Comparison of ENCODE assay signal across 8 cellular contexts in the genomic region with DNA sequence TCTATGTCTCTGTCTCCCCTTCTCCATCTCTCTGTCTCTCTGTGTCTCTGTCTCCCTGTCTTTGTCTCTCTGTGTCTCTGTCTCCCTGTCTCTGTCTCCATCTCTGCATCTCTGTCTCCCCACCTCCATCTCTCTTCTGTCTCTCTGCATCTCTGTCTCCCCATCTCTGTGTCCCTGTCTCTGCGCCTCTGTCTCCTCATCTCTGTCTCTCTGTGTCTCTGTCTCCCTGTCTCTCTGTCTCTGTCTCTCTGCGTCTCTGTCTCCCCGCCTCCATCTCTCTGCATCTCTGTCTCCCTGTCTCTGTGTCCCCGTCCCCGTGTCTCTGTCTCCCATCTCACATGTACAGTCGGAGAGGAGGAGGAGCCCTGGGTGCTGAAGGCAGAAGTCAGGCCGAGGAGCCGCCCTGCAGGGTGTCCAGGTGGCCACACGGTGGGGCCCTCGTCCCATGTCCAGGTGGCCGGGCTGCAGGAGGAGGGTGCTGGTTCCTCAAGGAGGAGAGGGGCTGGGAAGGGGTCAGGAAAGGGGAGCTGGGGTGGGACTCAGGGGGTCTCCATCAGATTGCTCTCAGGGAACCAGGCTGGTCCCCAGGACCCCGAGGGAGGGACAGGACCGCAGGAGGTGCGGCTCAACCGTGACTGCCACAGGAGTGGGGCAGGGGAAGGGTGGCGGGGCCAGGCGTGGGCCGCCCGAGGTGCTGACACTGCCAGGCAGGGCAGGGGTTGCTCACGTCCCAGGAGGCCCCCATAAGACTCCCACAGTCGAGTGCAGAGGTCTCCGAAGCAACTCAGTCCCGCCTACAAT. TPM values are rescaled to one million over a fixed set of nuclear protein-coding genes. Genes with fewer than 3 reads are reported as not detected.
DNase-seq lines count a peak whose midpoint lies in the region; ATAC-seq and TF ChIP-seq lines count a peak whose summit lies in the region.

No MANE protein-coding gene starts in this region.

- H3K4me1 Mint-ChIP-seq in T-cell = peaks cover 2 to 10% (median 9%) of the 10 kb centered on the region in 3 donors

- CTCF ChIA-PET in T-cell (lab: Charles Lee) = interaction anchor here in 1 of 2 donors (0.7 kb wide), 1 partner anchor 490 kb away, joined by 3 read pairs; no protein-coding TSS in a partner anchor

- TF ChIP-seq CTCF in GM10266 (IDR thresholded peaks at IDR 0.05; ENCODE audit: control insufficient read depth, insufficient read depth, low read depth, missing control alignments) (peak; percentile 90), NB4 (IDR thresholded peaks at IDR 0.05; ENCODE audit: low read depth, low read length) (peak; percentile 79), left ventricle myocardium inferior (IDR thresholded peaks at IDR 0.05; ENCODE audit: borderline replicate concordance) (peak; percentile 82)

- peak; percentile 76 to 94 (median 87) for ATAC-seq in T-cell (replicated peaks in 1 of 4)
- ATAC-seq in sciatic nerve = peak; percentile 86
- ATAC-seq in GM18511 (IDR thresholded peaks at IDR 0.05; ENCODE audit: unreplicated experiment) = no peak
- no peak for ATAC-seq in GM18517 (IDR thresholded peaks at IDR 0.05; ENCODE audit: unreplicated experiment)

- TF ChIP-seq POLR2A in NB4 (IDR thresholded peaks at IDR 0.05; ENCODE audit: extremely low read depth, insufficient read length) = no peak

- H3K4me3 ChIP-seq in NB4 (ENCODE audit: low read depth, low read length) (no peak overlapping the region), adipocyte (ENCODE audit: low read length) (no peak overlapping the region), left ventricle myocardium inferior (no peak overlapping the region)

- DNase-seq in GM10266 (ENCODE audit: extremely low spot score) (peak; percentile 84), NB4 (ENCODE audit: low read depth) (peak; percentile 81), T-cell (peak; percentile 14 to 74 (median 58)), adipocyte (ENCODE audit: low read depth) (peak; percentile 84), left ventricle myocardium inferior (peak; percentile 68), sciatic nerve (ENCODE audit: low spot score) (peak; percentile 88)

- intact Hi-C loops in left ventricle myocardium inferior (cut with micrococcal nuclease) (loop anchor here (10.0 kb wide), 2 partner anchors 98 to 218 kb away; no protein-coding TSS in a partner anchor), sciatic nerve (cut with DNase I) (loop anchor here (5.0 to 10.0 kb wide), 3 partner anchors 100 to 708 kb away; a partner anchor contains a TSS)

- H3K27me3 ChIP-seq in adipocyte (replicated peaks; ENCODE audit: control insufficient read depth, insufficient read depth, low read length) (peaks cover 43% of the 10 kb centered on the region), left ventricle myocardium inferior (ENCODE audit: low read depth) (peaks cover 35% of the 10 kb centered on the region)

- H3K9ac ChIP-seq in adipocyte (ENCODE audit: low read length) = no peak overlapping the region

- H3K36me3 ChIP-seq in adipocyte (ENCODE audit: control insufficient read depth, insufficient read depth, low read length, severe bottlenecking) = no peaks in the 10 kb centered on the region
- no peaks in the 10 kb centered on the region for H3K36me3 ChIP-seq in left ventricle myocardium inferior

- no peak overlapping the region for H3K27ac Mint-ChIP-seq in T-cell

- no peaks in the 10 kb centered on the region for H3K36me3 Mint-ChIP-seq in T-cell

- peaks cover 13% of the 10 kb centered on the region for H3K9me3 ChIP-seq in adipocyte (ENCODE audit: control insufficient read depth, low read length)
- no peaks in the 10 kb centered on the region for H3K9me3 ChIP-seq in left ventricle myocardium inferior (replicated peaks)

- peaks cover 0 to 7% (median 0%) of the 10 kb centered on the region in 3 donors for H3K9me3 Mint-ChIP-seq in T-cell

- no peak overlapping the region for H3K4me3 Mint-ChIP-seq in T-cell

- no peak overlapping the region for H3K27ac ChIP-seq in left ventricle myocardium inferior (replicated peaks)

- H3K27me3 Mint-ChIP-seq in T-cell = peaks cover 4 to 9% of the 10 kb centered on the region in 2 donors

- POLR2A ChIA-PET in T-cell (lab: Charles Lee) = no interaction called here

- H3K4me1 ChIP-seq in adipocyte (ENCODE audit: control insufficient read depth, insufficient read depth, low read length) = no peaks in the 10 kb centered on the region
- H3K4me1 ChIP-seq in left ventricle myocardium inferior = peaks cover 9% of the 10 kb centered on the region

RNA-seq across cellular contexts. Expression of gene TH, which starts 25.6 kb away (rescaled TPM):
- not detected for total RNA-seq in T-cell
- not detected for total RNA-seq in left ventricle myocardium inferior
- total RNA-seq in sciatic nerve = 0.36 TPM

RNA-seq across cellular contexts. Expression of gene INS, which starts 36.2 kb away (rescaled TPM):
- total RNA-seq in T-cell (under 1 TPM in 2 of 5 donors, not detected in 3; 0.53 to 0.82 TPM), left ventricle myocardium inferior (not detected), sciatic nerve (1.5 TPM)

RNA-seq across cellular contexts. Expression of gene IGF2, which starts 58.0 kb away (rescaled TPM):
- total RNA-seq in T-cell = under 1 TPM in 4 of 5 donors, not detected in 1; 0.30 to 0.98 (median 0.60) TPM
- 75.0 TPM for total RNA-seq in left ventricle myocardium inferior
- total RNA-seq in sciatic nerve = 473 TPM

Comparison
In these comparisons a context has a peak if more than half of its experiments do, and no peak if none do; other contexts are left out.
1. ATAC-seq: peak in T-cell (4 of 4) and sciatic nerve (single experiment); none in GM18511 (single experiment) and GM18517 (single experiment).
2. RNA of gene IGF2, which starts 58.0 kb away (total RNA-seq): 473 TPM in sciatic nerve (single experiment) and 75.0 TPM in left ventricle myocardium inferior (single experiment); 0.30 to 0.98 TPM in T-cell; every median in the first group is over 10 times any median in the second.
3. Peak in every context shown above with its lines, with median percentiles within 50 percentile points of each other: DNase-seq and CTCF ChIP-seq.